ENCODE assay signal across 35 cellular contexts in the genomic region with DNA sequence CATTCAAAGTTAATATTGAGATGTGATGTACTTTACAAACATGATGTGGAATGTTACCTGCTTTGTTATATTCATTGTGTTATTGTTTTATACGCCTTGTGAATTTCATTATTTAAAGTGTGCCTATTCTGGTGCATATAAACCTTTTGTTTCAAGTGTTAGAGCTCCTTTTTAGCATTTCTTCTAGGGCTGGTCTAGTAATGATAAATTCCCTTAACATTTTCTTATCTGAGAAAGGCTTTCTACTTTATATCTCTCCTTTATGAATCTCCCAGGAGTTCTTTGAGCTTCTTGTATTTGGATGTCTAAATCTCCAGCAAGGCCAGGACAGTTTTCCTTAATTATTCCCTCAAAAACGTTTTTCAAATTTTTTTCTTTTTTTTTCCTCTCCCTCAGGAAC.
"Had no signal": no experiment of that assay in that cellular context is flagged by ENCODE, and none has a peak within 500 bp of the region (broad histone marks: within the 10 kb centered on the region; RNA-seq: fewer than 3 reads in every experiment).

No MANE protein-coding gene starts in this region.

- H3K4me2 ChIP-seq: KMS-11 had no signal

- H3K27ac ChIP-seq: KMS-11 had no signal

- DNase-seq: Karpas-422, Kasumi-1, MG63, MM.1S, MV-4-11, NCI-H1048, NCI-H1092, NCI-H1092 treated with DMSO at 0.1 percent for 48 hours, NCI-H1105, NCI-H1105 treated with DMSO at 0.1 percent for 48 hours, NCI-H1417, NCI-H1417 treated with DMSO at 0.1 percent for 48 hours, NCI-H1436, NCI-H1436 treated with DMSO at 0.1 percent for 48 hours, NCI-H146, NCI-H1694, NCI-H1694 treated with DMSO at 0.1 percent for 48 hours, NCI-H187, NCI-H187 treated with DMSO at 0.1 percent for 48 hours, NCI-H1930, NCI-H2029, NCI-H2029 treated with DMSO at 0.1 percent for 48 hours, NCI-H2081, NCI-H2081 treated with DMSO at 0.1 percent for 48 hours, NCI-H2107, NCI-H2171, NCI-H2171 treated with DMSO at 0.1 percent for 48 hours, NCI-H2227 treated with DMSO at 0.1 percent for 48 hours, NCI-H226, NCI-H446, NCI-H446 treated with DMSO at 0.1 percent for 48 hours, NCI-H510A, NCI-H510A treated with DMSO at 0.1 percent for 48 hours, NCI-H524 had no signal

- H3K9ac ChIP-seq: KMS-11 had no signal

- H3K27me3 ChIP-seq: MG63 had no signal

- H3K4me3 ChIP-seq: MG63 had no signal

- H3K36me3 ChIP-seq: MG63 had no signal
